In the genomic region with DNA sequence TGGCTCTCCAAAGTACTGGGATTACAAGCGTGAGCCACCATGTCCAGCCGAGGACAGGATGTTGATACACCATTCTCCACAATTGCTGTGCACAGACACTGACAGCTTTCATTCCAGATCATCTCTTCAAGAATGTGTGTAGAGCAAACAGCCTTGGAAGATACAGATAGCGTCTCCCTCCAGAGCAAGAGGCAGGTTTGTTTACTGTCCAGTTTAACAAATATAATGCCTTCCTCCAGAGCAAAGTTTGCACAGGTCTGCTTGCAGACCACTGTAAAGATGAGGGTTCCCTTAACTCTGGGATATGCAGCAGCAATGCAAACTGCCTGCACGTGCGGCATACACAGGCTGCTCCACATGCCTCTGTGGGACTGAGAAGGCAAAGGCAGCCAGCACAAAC, we compare ENCODE assay signal across 25 cellular contexts. TPM values are rescaled to one million over a fixed set of nuclear protein-coding genes. Genes with fewer than 3 reads are reported as not detected.
A peak's percentile ranks its signal among the peaks of the same experiment; 100 is the strongest.
DNase-seq lines count a peak whose midpoint lies in the region; ATAC-seq, FAIRE-seq and TF ChIP-seq lines count a peak whose summit lies in the region.
"Had no signal": no experiment of that assay in that cellular context is flagged by ENCODE, and none has a peak within 500 bp of the region (broad histone marks: within the 10 kb centered on the region; RNA-seq: fewer than 3 reads in every experiment).

No MANE protein-coding gene starts in this region.

- no peak for FAIRE-seq in K562 (lab: Jason Lieb, UNC)
- FAIRE-seq: G401.6, RCC 7860 had no signal

- TF ChIP-seq EP300 in K562 (IDR thresholded peaks at IDR 0.05; ENCODE audit: low read length) = no peak
- TF ChIP-seq EP300 in gastroesophageal sphincter (IDR thresholded peaks at IDR 0.05) = no peak

- H3K9me3 Mint-ChIP-seq in activated CD4-positive, alpha-beta T cell treated with anti-CD3 and anti-CD28 coated beads for 36 hours (ENCODE audit: low read depth) = no peaks in the 10 kb centered on the region
- no peaks in the 10 kb centered on the region for H3K9me3 Mint-ChIP-seq in MCF 10A (ENCODE audit: unreplicated experiment)

- no peaks in the 10 kb centered on the region for H3K79me2 ChIP-seq in K562 (ENCODE audit: control insufficient read depth, insufficient read depth, low read length)

- H3K9me1 ChIP-seq in K562 (ENCODE audit: control insufficient read depth, insufficient read depth, low read length) = no peaks in the 10 kb centered on the region

- CTCF ChIA-PET in activated CD4-positive, alpha-beta T cell treated with anti-CD3 and anti-CD28 coated beads for 36 hours (lab: Charles Lee) = interaction anchor here (2.2 to 2.3 kb wide), 2 partner anchors 9 to 13 kb away, joined by 17 to 18 read pairs; partner anchors contain the start of gene UBASH3A
- CTCF ChIA-PET in MCF 10A (lab: Yijun Ruan, JAX) = no interaction called here
- CTCF ChIA-PET in K562 (lab: Yijun Ruan, JAX; ENCODE audit: low intra/inter-chr PET ratio) = no interaction called here

- H3K4me1 Mint-ChIP-seq in activated CD4-positive, alpha-beta T cell treated with anti-CD3 and anti-CD28 coated beads for 36 hours = peaks cover 87% of the 10 kb centered on the region
- H3K4me1 Mint-ChIP-seq in MCF 10A (ENCODE audit: insufficient read depth, unreplicated experiment) = peaks cover 6% of the 10 kb centered on the region

- no peak overlapping the region for H2AFZ ChIP-seq in K562 (ENCODE audit: low read depth, low read length)

- peak overlapping the region; percentile 53 for H3K27ac Mint-ChIP-seq in activated CD4-positive, alpha-beta T cell treated with anti-CD3 and anti-CD28 coated beads for 36 hours
- H3K27ac Mint-ChIP-seq in MCF 10A (ENCODE audit: low read depth, unreplicated experiment) = no peak overlapping the region

- no peak for TF ChIP-seq RAD21 in K562 (CRISPR knock-in tag; conservative IDR thresholded peaks at IDR 0.05 in 1 of 2, IDR thresholded peaks at IDR 0.05 in 1 of 2)

- BruUV-seq in MCF 10A (replicated peaks; lab: Mats Ljungman, UMichigan) = no TSS peak
- BruUV-seq in K562 (replicated peaks; lab: Mats Ljungman, UMichigan) = no TSS peak

- in situ Hi-C loops in K562 (cut with MboI) = no loop called here

- H3K36me3 ChIP-seq in breast epithelium (no peaks in the 10 kb centered on the region), K562 (ENCODE audit: control insufficient read depth, insufficient read depth, low read length) (no peaks in the 10 kb centered on the region), upper lobe of right lung (no peaks in the 10 kb centered on the region), gastroesophageal sphincter (no peaks in the 10 kb centered on the region)
- H3K36me3 ChIP-seq: SJCRH30 had no signal

- TF ChIP-seq POLR2A in breast epithelium (IDR thresholded peaks at IDR 0.05) (no peak), K562 (conservative IDR thresholded peaks at IDR 0.05) (no peak), gastroesophageal sphincter (IDR thresholded peaks at IDR 0.05) (no peak)

- TF ChIP-seq CTCF in breast epithelium (IDR thresholded peaks at IDR 0.05) (no peak), MCF 10A (IDR thresholded peaks at IDR 0.05; ENCODE audit: unreplicated experiment) (no peak), K562 (IDR thresholded peaks at IDR 0.05 in 2 of 3, conservative IDR thresholded peaks at IDR 0.05 in 1 of 3; ENCODE audit: insufficient read depth in 2 of 3, low read depth in 1 of 3, low read length in 3 of 3) (no peak), upper lobe of right lung (IDR thresholded peaks at IDR 0.05) (no peak), gastroesophageal sphincter (IDR thresholded peaks at IDR 0.05) (no peak)

- no peaks in the 10 kb centered on the region for H3K27me3 ChIP-seq in breast epithelium
- peaks cover 9 to 26% of the 10 kb centered on the region in 2 experiments for H3K27me3 ChIP-seq in K562 (ENCODE audit: control insufficient read depth in 2 of 2, insufficient read depth in 2 of 2, low read length in 2 of 2)
- H3K27me3 ChIP-seq in upper lobe of right lung = no peaks in the 10 kb centered on the region
- peaks cover 77% of the 10 kb centered on the region for H3K27me3 ChIP-seq in gastroesophageal sphincter
- H3K27me3 ChIP-seq: SJCRH30 had no signal

- H3K27ac ChIP-seq in breast epithelium (peak overlapping the region; percentile 80 to 84), K562 (ENCODE audit: extremely low read depth, low read depth, low read length) (no peak overlapping the region), upper lobe of right lung (no peak overlapping the region), gastroesophageal sphincter (no peak overlapping the region)
- H3K27ac ChIP-seq: 22Rv1, C4-2B, KMS-11, SJCRH30 had no signal

- H3K9me3 ChIP-seq in breast epithelium = no peaks in the 10 kb centered on the region
- no peaks in the 10 kb centered on the region for H3K9me3 ChIP-seq in K562 (replicated peaks; ENCODE audit: control insufficient read depth, insufficient read depth, low read depth, low read length)
- H3K9me3 ChIP-seq in upper lobe of right lung = no peaks in the 10 kb centered on the region
- H3K9me3 ChIP-seq in gastroesophageal sphincter = no peaks in the 10 kb centered on the region
- H3K9me3 ChIP-seq: SJCRH30 had no signal

- no peak for DNase-seq in activated CD4-positive, alpha-beta T cell treated with anti-CD3 and anti-CD28 coated beads for 36 hours
- no peak for DNase-seq in activated CD4-positive, alpha-beta T cell treated with anti-CD3 and anti-CD28 coated beads, Interleukin-2, amount 50 U/mL, for 48 hours
- DNase-seq in breast epithelium (ENCODE audit: low spot score in 2 of 2) (no peak), MCF 10A (ENCODE audit: unreplicated experiment) (no peak), K562 (ENCODE audit: extremely low read depth in 1 of 4, low spot score in 3 of 4) (no peak), upper lobe of right lung (peak; percentile 6)
- DNase-seq: GOT3, MV-4-11, NCI-H1105 treated with DMSO at 0.1 percent for 48 hours, NCI-H2029 treated with DMSO at 0.1 percent for 48 hours, NCI-H226, NCI-H510A treated with DMSO at 0.1 percent for 48 hours, NCI-H774, SJCRH30 had no signal

- H3K4me3 Mint-ChIP-seq in activated CD4-positive, alpha-beta T cell treated with anti-CD3 and anti-CD28 coated beads for 36 hours = no peak overlapping the region
- H3K4me3 Mint-ChIP-seq in MCF 10A (ENCODE audit: unreplicated experiment) = no peak overlapping the region

- POLR2A ChIA-PET in activated CD4-positive, alpha-beta T cell treated with anti-CD3 and anti-CD28 coated beads for 36 hours (lab: Charles Lee) = no interaction called here
- POLR2A ChIA-PET in MCF 10A (lab: Yijun Ruan, JAX) (no interaction called here), K562 (lab: Yijun Ruan, JAX) (interaction anchor here (2.8 kb wide), 1 partner anchor 13 kb away, joined by 13 read pairs; the partner anchor contains the start of gene UBASH3A)

- H3K27me3 Mint-ChIP-seq in activated CD4-positive, alpha-beta T cell treated with anti-CD3 and anti-CD28 coated beads for 36 hours = no peaks in the 10 kb centered on the region
- H3K27me3 Mint-ChIP-seq in MCF 10A (ENCODE audit: insufficient read depth, unreplicated experiment) = peaks cover 11% of the 10 kb centered on the region

- H3K36me3 Mint-ChIP-seq in activated CD4-positive, alpha-beta T cell treated with anti-CD3 and anti-CD28 coated beads for 36 hours (ENCODE audit: low read depth) = peaks cover 90% of the 10 kb centered on the region
- no peaks in the 10 kb centered on the region for H3K36me3 Mint-ChIP-seq in MCF 10A (ENCODE audit: insufficient read depth, unreplicated experiment)

- intact Hi-C loops in activated CD4-positive, alpha-beta T cell treated with anti-CD3 and anti-CD28 coated beads for 36 hours (cut with DNase I, micrococcal nuclease) = loop anchor here in 1 of 2 experiments (5.0 kb wide), 1 partner anchor 36 kb away; no protein-coding TSS in a partner anchor
- intact Hi-C loops in breast epithelium (cut with DNase I; ENCODE audit: low total_unique reads) = no loop called here
- intact Hi-C loops in MCF 10A (cut with micrococcal nuclease) = no loop called here
- intact Hi-C loops in K562 (cut with micrococcal nuclease) = no loop called here
- intact Hi-C loops in upper lobe of right lung (cut with DNase I) = no loop called here

- no peak overlapping the region for H3K9ac ChIP-seq in K562 (ENCODE audit: insufficient read depth in 1 of 2, low read depth in 2 of 2, low read length in 2 of 2)
- H3K9ac ChIP-seq: KMS-11 had no signal

- WGBS in K562 (ENCODE audit: insufficient coverage, low coverage, missing lambda C conversion rate) = 25% methylated on average over 5 of the region's 5 CpGs
- 61 to 83% methylated on average over 2 to 3 of the region's 5 CpGs for WGBS in gastroesophageal sphincter (ENCODE audit: low coverage in 1 of 2), 2 donors

- H3K4me3 ChIP-seq in breast epithelium = no peak overlapping the region
- no peak overlapping the region for H3K4me3 ChIP-seq in K562
- no peak overlapping the region for H3K4me3 ChIP-seq in upper lobe of right lung
- H3K4me3 ChIP-seq in gastroesophageal sphincter = no peak overlapping the region
- H3K4me3 ChIP-seq: SJCRH30 had no signal

- H4K20me1 ChIP-seq in K562 (replicated peaks; ENCODE audit: control insufficient read depth, insufficient read depth, low read length) = no peaks in the 10 kb centered on the region

- H3K4me1 ChIP-seq in breast epithelium = peaks cover 0 to 5% of the 10 kb centered on the region in 2 donors
- H3K4me1 ChIP-seq in K562 (replicated peaks in 1 of 2; ENCODE audit: control insufficient read depth in 2 of 2, insufficient read depth in 2 of 2, low read length in 2 of 2) = peaks cover 8 to 13% of the 10 kb centered on the region in 2 experiments; a peak in 3 of 5 replicates
- peaks cover 3% of the 10 kb centered on the region for H3K4me1 ChIP-seq in upper lobe of right lung
- no peaks in the 10 kb centered on the region for H3K4me1 ChIP-seq in gastroesophageal sphincter
- H3K4me1 ChIP-seq: SJCRH30 had no signal

- no peak for ATAC-seq in activated CD4-positive, alpha-beta T cell treated with anti-CD3 and anti-CD28 coated beads for 36 hours
- ATAC-seq in K562 (no peak), upper lobe of right lung (no peak), HG03469 (IDR thresholded peaks at IDR 0.05; ENCODE audit: unreplicated experiment) (no peak), gastroesophageal sphincter (no peak)
- ATAC-seq: HCT116 had no signal

- no peak overlapping the region for H3K4me2 ChIP-seq in K562 (ENCODE audit: insufficient read depth, low read length)
- H3K4me2 ChIP-seq: KMS-11 had no signal

RNA-seq across cellular contexts. Expression of gene TMPRSS3, which starts 4.6 kb away (rescaled TPM):
- 100 to 1,000 TPM in 1 of 2 experiments, 10 to 100 TPM in 1; 99.1 to 113 TPM for total RNA-seq in activated CD4-positive, alpha-beta T cell treated with anti-CD3 and anti-CD28 coated beads for 36 hours
- 10 to 100 TPM in 1 of 3 donors, 1 to 10 TPM in 1, not detected in 1; 9.2 to 27.2 TPM for total RNA-seq in breast epithelium
- 2.0 and 2.4 TPM in 2 replicates for total RNA-seq in MCF 10A (2022)
- 0.21 TPM in 1 of 2 replicates, not detected in the other for total RNA-seq in K562 (2011; cell fraction: chromatin; rRNA removed; ENCODE audit: low replicate concordance)
- not detected in 2 replicates for total RNA-seq in K562 (2011; cell fraction: nucleolus; rRNA removed)
- not detected in 2 replicates for total RNA-seq in K562 (2011; cell fraction: nucleoplasm; rRNA removed)
- total RNA-seq in K562 (2014; rRNA removed) = not detected in 2 replicates
- not detected in 2 replicates for total RNA-seq in K562 (2014; rRNA removed; fragmentation: Illumina TruSeq; extraction: Trizol)
- total RNA-seq in K562 (2015; rRNA removed; fragmentation: Illumina TruSeq; extraction: Trizol) = not detected in 2 replicates
- not detected in 2 replicates for total RNA-seq in K562 (2021)
- 0.04 and 0.07 TPM in 2 replicates for polyA plus RNA-seq in K562 (2011; rRNA removed)
- 0.13 and 0.25 TPM in 2 replicates for polyA plus RNA-seq in K562 (2011; cell fraction: cytosol; rRNA removed)
- polyA plus RNA-seq in K562 (2011; cell fraction: nucleus; rRNA removed) = 0.18 TPM in 2 replicates
- 0.03 and 0.04 TPM in 2 replicates for polyA plus RNA-seq in K562 (2012)
- not detected in 2 replicates for polyA plus RNA-seq in K562 (2014; fragmentation: Illumina TruSeq; extraction: Trizol)
- polyA plus RNA-seq in K562 (2014; fragmentation: Nextera tagmentation; extraction: Ambion mirVana) = not detected
- polyA plus RNA-seq in K562 (2014; rRNA removed) = not detected in 2 replicates
- not detected in 2 replicates for polyA minus RNA-seq in K562 (2011; rRNA and poly(A)+ RNA removed)
- 2.2 TPM in 1 of 2 replicates, not detected in the other for polyA minus RNA-seq in K562 (2011; cell fraction: cytosol; rRNA and poly(A)+ RNA removed)
- 1.1 TPM in 1 of 2 replicates, not detected in the other for polyA minus RNA-seq in K562 (2011; cell fraction: nucleus; rRNA and poly(A)+ RNA removed)
- 4.1 TPM for total RNA-seq in upper lobe of right lung
- total RNA-seq in gastroesophageal sphincter = under 1 TPM in 1 of 4 donors, not detected in 3; 0.52 TPM
- total RNA-seq: HT1080, OCI-LY7, SJCRH30 had no signal

RNA-seq across cellular contexts. Expression of gene UBASH3A, which starts 12.4 kb away (rescaled TPM):
- 10 to 100 TPM; 37.3 to 39.0 TPM for total RNA-seq in activated CD4-positive, alpha-beta T cell treated with anti-CD3 and anti-CD28 coated beads for 36 hours
- total RNA-seq in breast epithelium (1 to 10 TPM in 1 of 3 donors, under 1 TPM in 2; 0.32 to 1.5 (median 0.66) TPM), MCF 10A (2022) (not detected in 2 replicates), K562 (2014; rRNA removed) (1.4 and 2.9 TPM in 2 replicates), K562 (2014; rRNA removed; fragmentation: Illumina TruSeq; extraction: Trizol) (0.35 and 0.47 TPM in 2 replicates), K562 (2015; rRNA removed; fragmentation: Illumina TruSeq; extraction: Trizol) (0.90 and 1.1 TPM in 2 replicates), K562 (2021) (1.5 and 1.8 TPM in 2 replicates), upper lobe of right lung (1.5 TPM), gastroesophageal sphincter (under 1 TPM in 1 of 4 donors, not detected in 3; 0.40 TPM)
- total RNA-seq in K562 (2011; cell fraction: chromatin; rRNA removed; ENCODE audit: low replicate concordance) = 1.1 and 3.3 TPM in 2 replicates
- total RNA-seq in K562 (2011; cell fraction: nucleolus; rRNA removed) = 3.2 and 3.8 TPM in 2 replicates
- total RNA-seq in K562 (2011; cell fraction: nucleoplasm; rRNA removed) = 1.0 and 2.0 TPM in 2 replicates
- polyA plus RNA-seq in K562 (2011; rRNA removed) (1.4 and 4.4 TPM in 2 replicates), K562 (2014; fragmentation: Illumina TruSeq; extraction: Trizol) (1.1 and 1.4 TPM in 2 replicates), K562 (2014; fragmentation: Nextera tagmentation; extraction: Ambion mirVana) (under 1 TPM; 0.23 to 0.25 TPM), K562 (2014; rRNA removed) (1.0 and 1.4 TPM in 2 replicates)
- polyA plus RNA-seq in K562 (2011; cell fraction: cytosol; rRNA removed) = 2.1 and 4.7 TPM in 2 replicates
- polyA plus RNA-seq in K562 (2011; cell fraction: nucleus; rRNA removed) = 24.2 and 29.1 TPM in 2 replicates
- polyA plus RNA-seq in K562 (2012) = 1.1 and 1.5 TPM in 2 replicates
- polyA minus RNA-seq in K562 (2011; rRNA and poly(A)+ RNA removed) = 1.4 and 2.2 TPM in 2 replicates
- 1.3 and 3.1 TPM in 2 replicates for polyA minus RNA-seq in K562 (2011; cell fraction: cytosol; rRNA and poly(A)+ RNA removed)
- polyA minus RNA-seq in K562 (2011; cell fraction: nucleus; rRNA and poly(A)+ RNA removed) = 7.9 and 15.2 TPM in 2 replicates
- total RNA-seq: Daoy, HT1080, OCI-LY7, SJCRH30 had no signal

RNA-seq across cellular contexts. Expression of gene TFF1, which starts 25.0 kb away (rescaled TPM):
- not detected for total RNA-seq in activated CD4-positive, alpha-beta T cell treated with anti-CD3 and anti-CD28 coated beads for 36 hours
- total RNA-seq in breast epithelium (1 to 10 TPM in 1 of 3 donors, under 1 TPM in 1, not detected in 1; 0.98 to 4.4 TPM), MCF 10A (2022) (not detected in 2 replicates), K562 (2014; rRNA removed) (not detected in 2 replicates), K562 (2014; rRNA removed; fragmentation: Illumina TruSeq; extraction: Trizol) (not detected in 2 replicates), K562 (2015; rRNA removed; fragmentation: Illumina TruSeq; extraction: Trizol) (not detected in 2 replicates), K562 (2021) (0.31 and 0.98 TPM in 2 replicates), upper lobe of right lung (not detected), gastroesophageal sphincter (not detected)
- not detected in 2 replicates for total RNA-seq in K562 (2011; cell fraction: chromatin; rRNA removed; ENCODE audit: low replicate concordance)
- total RNA-seq in K562 (2011; cell fraction: nucleolus; rRNA removed) = not detected in 2 replicates
- total RNA-seq in K562 (2011; cell fraction: nucleoplasm; rRNA removed) = not detected in 2 replicates
- polyA plus RNA-seq in K562 (2011; rRNA removed) (not detected in 2 replicates), K562 (2014; fragmentation: Illumina TruSeq; extraction: Trizol) (not detected in 2 replicates), K562 (2014; fragmentation: Nextera tagmentation; extraction: Ambion mirVana) (not detected), K562 (2014; rRNA removed) (not detected in 2 replicates)
- 0.37 TPM in 1 of 2 replicates, not detected in the other for polyA plus RNA-seq in K562 (2011; cell fraction: cytosol; rRNA removed)
- polyA plus RNA-seq in K562 (2011; cell fraction: nucleus; rRNA removed) = not detected in 2 replicates
- polyA plus RNA-seq in K562 (2012) = 0.43 TPM in 1 of 2 replicates, not detected in the other
- not detected in 2 replicates for polyA minus RNA-seq in K562 (2011; rRNA and poly(A)+ RNA removed)
- polyA minus RNA-seq in K562 (2011; cell fraction: cytosol; rRNA and poly(A)+ RNA removed) = not detected in 2 replicates
- polyA minus RNA-seq in K562 (2011; cell fraction: nucleus; rRNA and poly(A)+ RNA removed) = not detected in 2 replicates
- total RNA-seq: Daoy, HT1080, OCI-LY7, SJCRH30 had no signal

RNA-seq across cellular contexts. Expression of gene TFF2, which starts 40.5 kb away (rescaled TPM):
- not detected for total RNA-seq in activated CD4-positive, alpha-beta T cell treated with anti-CD3 and anti-CD28 coated beads for 36 hours
- not detected for total RNA-seq in breast epithelium
- not detected in 2 replicates for total RNA-seq in MCF 10A (2022)
- not detected in 2 replicates for total RNA-seq in K562 (2011; cell fraction: chromatin; rRNA removed; ENCODE audit: low replicate concordance)
- not detected in 2 replicates for total RNA-seq in K562 (2011; cell fraction: nucleolus; rRNA removed)
- not detected in 2 replicates for total RNA-seq in K562 (2011; cell fraction: nucleoplasm; rRNA removed)
- total RNA-seq in K562 (2014; rRNA removed) = not detected in 2 replicates
- not detected in 2 replicates for total RNA-seq in K562 (2014; rRNA removed; fragmentation: Illumina TruSeq; extraction: Trizol)
- total RNA-seq in K562 (2015; rRNA removed; fragmentation: Illumina TruSeq; extraction: Trizol) = not detected in 2 replicates
- not detected in 2 replicates for total RNA-seq in K562 (2021)
- not detected in 2 replicates for polyA plus RNA-seq in K562 (2011; rRNA removed)
- polyA plus RNA-seq in K562 (2011; cell fraction: cytosol; rRNA removed) = not detected in 2 replicates
- not detected in 2 replicates for polyA plus RNA-seq in K562 (2011; cell fraction: nucleus; rRNA removed)
- polyA plus RNA-seq in K562 (2012) = not detected in 2 replicates
- polyA plus RNA-seq in K562 (2014; fragmentation: Illumina TruSeq; extraction: Trizol) = not detected in 2 replicates
- polyA plus RNA-seq in K562 (2014; fragmentation: Nextera tagmentation; extraction: Ambion mirVana) = not detected
- polyA plus RNA-seq in K562 (2014; rRNA removed) = not detected in 2 replicates
- not detected in 2 replicates for polyA minus RNA-seq in K562 (2011; rRNA and poly(A)+ RNA removed)
- not detected in 2 replicates for polyA minus RNA-seq in K562 (2011; cell fraction: cytosol; rRNA and poly(A)+ RNA removed)
- not detected in 2 replicates for polyA minus RNA-seq in K562 (2011; cell fraction: nucleus; rRNA and poly(A)+ RNA removed)
- not detected for total RNA-seq in upper lobe of right lung
- total RNA-seq in gastroesophageal sphincter = not detected
- total RNA-seq: Daoy, HT1080, OCI-LY7, SJCRH30 had no signal

Comparison
In these comparisons a context has a peak if more than half of its experiments do, and no peak if none do; other contexts are left out.
1. H3K27ac ChIP-seq: peak in breast epithelium (2 of 2); none in K562 (single experiment), upper lobe of right lung (single experiment) and gastroesophageal sphincter (0 of 4).
2. RNA of gene UBASH3A, which starts 12.4 kb away (total RNA-seq): 37.3 to 39.0 TPM in activated CD4-positive, alpha-beta T cell treated with anti-CD3 and anti-CD28 coated beads for 36 hours; 1.5 TPM in upper lobe of right lung (single experiment), 0.35 to 3.8 TPM in K562, 0.32 to 1.5 TPM in breast epithelium, 0.40 TPM in gastroesophageal sphincter and not detected in MCF 10A; every median in the first group is over 4 times any median in the second.